Comparison of ENCODE assay signal across 29 cellular contexts in genomic region chr3:101954361-101954760, GRCh38.
"Had no signal": no experiment of that assay in that cellular context is flagged by ENCODE, and none has a peak within 500 bp of the region (broad histone marks: within the 10 kb centered on the region; RNA-seq: fewer than 3 reads in every experiment).

No MANE protein-coding gene starts in this region.

- H3K9me3 ChIP-seq: esophagus muscularis mucosa, heart right ventricle, left lung, ovary, psoas muscle, sigmoid colon, spleen, thoracic aorta, tibial nerve, upper lobe of left lung had no signal

- H3K36me3 ChIP-seq: esophagus muscularis mucosa, heart right ventricle, left lung, ovary, sigmoid colon, spleen, thoracic aorta, tibial nerve, upper lobe of left lung had no signal

- H3K27me3 Mint-ChIP-seq: stimulated activated naive B cell treated with anti-CD40 and anti-IgM and Interleukin-4, amounts not matched to agents 10 μg/mL and 1 μg/mL and 100 μg/mL, for 72 hours; stimulated activated naive CD8-positive, alpha-beta T cell treated with anti-CD3 and anti-CD28 coated beads, Interleukin-15, Interleukin-2, amounts not matched to agents 100 ng/mL and 50 ng/mL, for 24 hours had no signal

- DNase-seq: dorsolateral prefrontal cortex; effector CD4-positive, alpha-beta T cell; foreskin melanocyte; glutamatergic neuron; heart right ventricle; hippocampal formation; left cardiac atrium; left lung; mesenchymal stem cell; naive thymus-derived CD4-positive, alpha-beta T cell; nephron progenitor cell; nucleus accumbens; ovary; posterior cingulate gyrus; psoas muscle; right cardiac atrium; sigmoid colon; spleen; stimulated activated CD4-positive, alpha-beta T cell treated with anti-CD3 and anti-CD28 coated beads, Interleukin-4, amount 100 ng/mL, for 4 hours; stimulated activated naive B cell treated with anti-CD40 and anti-IgM and Interleukin-4, amounts not matched to agents 10 μg/mL and 1 μg/mL and 100 μg/mL, for 72 hours; upper lobe of left lung had no signal

- H3K4me3 ChIP-seq: coronary artery, dorsolateral prefrontal cortex, esophagus muscularis mucosa, heart right ventricle, left lung, ovary, psoas muscle, sigmoid colon, spleen, thoracic aorta, tibial nerve, upper lobe of left lung had no signal

- H3K9me3 Mint-ChIP-seq: nephron progenitor cell had no signal

- H3K4me1 ChIP-seq: esophagus muscularis mucosa, psoas muscle, sigmoid colon, upper lobe of left lung had no signal

- H3K27me3 ChIP-seq: dorsolateral prefrontal cortex, esophagus muscularis mucosa, heart right ventricle, left lung, ovary, sigmoid colon, spleen, tibial nerve, upper lobe of left lung had no signal

- H3K4me1 Mint-ChIP-seq: nephron progenitor cell had no signal

- H3K27ac Mint-ChIP-seq: mesothelial cell of epicardium; nephron progenitor cell; stimulated activated naive B cell treated with anti-CD40 and anti-IgM and Interleukin-4, amounts not matched to agents 10 μg/mL and 1 μg/mL and 100 μg/mL, for 72 hours; stimulated activated naive CD8-positive, alpha-beta T cell treated with anti-CD3 and anti-CD28 coated beads, Interleukin-15, Interleukin-2, amounts not matched to agents 100 ng/mL and 50 ng/mL, for 24 hours had no signal

- H3K36me3 Mint-ChIP-seq: mesothelial cell of epicardium had no signal

- H3K4me3 Mint-ChIP-seq: mesothelial cell of epicardium; naive thymus-derived CD4-positive, alpha-beta T cell; nephron progenitor cell; stimulated activated naive B cell treated with anti-CD40 and anti-IgM and Interleukin-4, amounts not matched to agents 10 μg/mL and 1 μg/mL and 100 μg/mL, for 72 hours; stimulated activated naive CD8-positive, alpha-beta T cell treated with anti-CD3 and anti-CD28 coated beads, Interleukin-15, Interleukin-2, amounts not matched to agents 100 ng/mL and 50 ng/mL, for 24 hours had no signal

- ATAC-seq: heart right ventricle; left lung; naive thymus-derived CD4-positive, alpha-beta T cell; psoas muscle; stimulated activated naive B cell treated with anti-CD40 and anti-IgM and Interleukin-4, amounts not matched to agents 10 μg/mL and 1 μg/mL and 100 μg/mL, for 72 hours had no signal

- FAIRE-seq: islet of Langerhans, urothelium cell line had no signal

- H3K27ac ChIP-seq: coronary artery, dorsolateral prefrontal cortex, esophagus muscularis mucosa, heart right ventricle, left lung, ovary, psoas muscle, sigmoid colon, spleen, thoracic aorta, tibial nerve, upper lobe of left lung had no signal
